ENCODE assay signal across 1 cellular context in the genomic region with DNA sequence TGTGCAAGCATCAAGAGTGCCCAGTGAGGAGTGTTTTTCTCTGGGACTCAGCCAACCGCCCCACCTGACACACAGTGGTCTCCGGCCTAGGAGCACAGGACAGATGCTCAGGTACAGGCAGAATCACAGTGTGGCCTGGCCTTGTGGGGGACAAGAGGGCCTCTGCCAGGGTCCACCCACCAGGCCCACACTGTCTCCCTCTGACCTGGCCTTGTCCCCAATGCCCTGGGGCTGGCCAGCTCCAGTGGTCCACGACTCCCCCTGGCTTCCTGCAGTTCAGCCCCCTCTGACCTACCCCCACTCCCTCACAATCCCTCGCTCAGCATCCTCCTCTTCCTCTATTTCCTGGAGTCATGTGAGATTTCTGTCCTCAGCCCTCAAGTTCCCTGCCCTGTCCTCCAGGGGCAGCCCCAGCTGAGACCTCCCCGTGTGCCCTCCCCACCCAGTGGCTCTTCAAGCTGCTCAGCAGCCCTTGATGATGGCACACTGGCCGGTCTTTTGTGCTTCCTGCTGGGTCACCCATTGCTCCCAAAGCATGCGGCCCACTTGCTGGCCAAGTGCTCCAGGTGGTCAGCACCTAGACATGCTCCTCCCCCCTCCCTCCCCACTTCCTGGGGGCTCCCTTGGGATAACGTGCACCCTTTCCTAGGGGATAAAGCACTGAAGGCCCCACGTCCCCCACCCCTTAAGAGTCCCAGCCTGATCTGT.
A peak's percentile ranks its signal among the peaks of the same experiment; 100 is the strongest.
TF ChIP-seq lines count a peak whose summit lies in the region.

No MANE protein-coding gene starts in this region.

TF ChIP-seq in K562, 482 proteins besides CTCF, POLR2A, EP300 and RAD21 (continued from another document):
- TF ChIP-seq, protein P1, sequence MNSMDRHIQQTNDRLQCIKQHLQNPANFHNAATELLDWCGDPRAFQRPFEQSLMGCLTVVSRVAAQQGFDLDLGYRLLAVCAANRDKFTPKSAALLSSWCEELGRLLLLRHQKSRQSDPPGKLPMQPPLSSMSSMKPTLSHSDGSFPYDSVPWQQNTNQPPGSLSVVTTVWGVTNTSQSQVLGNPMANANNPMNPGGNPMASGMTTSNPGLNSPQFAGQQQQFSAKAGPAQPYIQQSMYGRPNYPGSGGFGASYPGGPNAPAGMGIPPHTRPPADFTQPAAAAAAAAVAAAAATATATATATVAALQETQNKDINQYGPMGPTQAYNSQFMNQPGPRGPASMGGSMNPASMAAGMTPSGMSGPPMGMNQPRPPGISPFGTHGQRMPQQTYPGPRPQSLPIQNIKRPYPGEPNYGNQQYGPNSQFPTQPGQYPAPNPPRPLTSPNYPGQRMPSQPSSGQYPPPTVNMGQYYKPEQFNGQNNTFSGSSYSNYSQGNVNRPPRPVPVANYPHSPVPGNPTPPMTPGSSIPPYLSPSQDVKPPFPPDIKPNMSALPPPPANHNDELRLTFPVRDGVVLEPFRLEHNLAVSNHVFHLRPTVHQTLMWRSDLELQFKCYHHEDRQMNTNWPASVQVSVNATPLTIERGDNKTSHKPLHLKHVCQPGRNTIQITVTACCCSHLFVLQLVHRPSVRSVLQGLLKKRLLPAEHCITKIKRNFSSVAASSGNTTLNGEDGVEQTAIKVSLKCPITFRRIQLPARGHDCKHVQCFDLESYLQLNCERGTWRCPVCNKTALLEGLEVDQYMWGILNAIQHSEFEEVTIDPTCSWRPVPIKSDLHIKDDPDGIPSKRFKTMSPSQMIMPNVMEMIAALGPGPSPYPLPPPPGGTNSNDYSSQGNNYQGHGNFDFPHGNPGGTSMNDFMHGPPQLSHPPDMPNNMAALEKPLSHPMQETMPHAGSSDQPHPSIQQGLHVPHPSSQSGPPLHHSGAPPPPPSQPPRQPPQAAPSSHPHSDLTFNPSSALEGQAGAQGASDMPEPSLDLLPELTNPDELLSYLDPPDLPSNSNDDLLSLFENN (IDR thresholded peaks at IDR 0.05; ENCODE audit: low read depth in 2 of 2, low read length in 2 of 2) = no peak
- no peak for TF ChIP-seq ATF7 (IDR thresholded peaks at IDR 0.05)
- TF ChIP-seq ETV6 (IDR thresholded peaks at IDR 0.05; ENCODE audit: borderline replicate concordance in 1 of 2, low read depth in 2 of 2, low read length in 1 of 2) = no peak
- TF ChIP-seq ETV6 (CRISPR knock-in tag; IDR thresholded peaks at IDR 0.05; ENCODE audit: borderline replicate concordance) = no peak
- no peak for TF ChIP-seq ZNF717 (CRISPR knock-in tag; IDR thresholded peaks at IDR 0.05)
- TF ChIP-seq, protein P2, sequence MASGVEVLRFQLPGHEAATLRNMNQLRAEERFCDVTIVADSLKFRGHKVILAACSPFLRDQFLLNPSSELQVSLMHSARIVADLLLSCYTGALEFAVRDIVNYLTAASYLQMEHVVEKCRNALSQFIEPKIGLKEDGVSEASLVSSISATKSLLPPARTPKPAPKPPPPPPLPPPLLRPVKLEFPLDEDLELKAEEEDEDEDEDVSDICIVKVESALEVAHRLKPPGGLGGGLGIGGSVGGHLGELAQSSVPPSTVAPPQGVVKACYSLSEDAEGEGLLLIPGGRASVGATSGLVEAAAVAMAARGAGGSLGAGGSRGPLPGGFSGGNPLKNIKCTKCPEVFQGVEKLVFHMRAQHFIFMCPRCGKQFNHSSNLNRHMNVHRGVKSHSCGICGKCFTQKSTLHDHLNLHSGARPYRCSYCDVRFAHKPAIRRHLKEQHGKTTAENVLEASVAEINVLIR (CRISPR knock-in tag; IDR thresholded peaks at IDR 0.05) = no peak
- TF ChIP-seq, protein P3, sequence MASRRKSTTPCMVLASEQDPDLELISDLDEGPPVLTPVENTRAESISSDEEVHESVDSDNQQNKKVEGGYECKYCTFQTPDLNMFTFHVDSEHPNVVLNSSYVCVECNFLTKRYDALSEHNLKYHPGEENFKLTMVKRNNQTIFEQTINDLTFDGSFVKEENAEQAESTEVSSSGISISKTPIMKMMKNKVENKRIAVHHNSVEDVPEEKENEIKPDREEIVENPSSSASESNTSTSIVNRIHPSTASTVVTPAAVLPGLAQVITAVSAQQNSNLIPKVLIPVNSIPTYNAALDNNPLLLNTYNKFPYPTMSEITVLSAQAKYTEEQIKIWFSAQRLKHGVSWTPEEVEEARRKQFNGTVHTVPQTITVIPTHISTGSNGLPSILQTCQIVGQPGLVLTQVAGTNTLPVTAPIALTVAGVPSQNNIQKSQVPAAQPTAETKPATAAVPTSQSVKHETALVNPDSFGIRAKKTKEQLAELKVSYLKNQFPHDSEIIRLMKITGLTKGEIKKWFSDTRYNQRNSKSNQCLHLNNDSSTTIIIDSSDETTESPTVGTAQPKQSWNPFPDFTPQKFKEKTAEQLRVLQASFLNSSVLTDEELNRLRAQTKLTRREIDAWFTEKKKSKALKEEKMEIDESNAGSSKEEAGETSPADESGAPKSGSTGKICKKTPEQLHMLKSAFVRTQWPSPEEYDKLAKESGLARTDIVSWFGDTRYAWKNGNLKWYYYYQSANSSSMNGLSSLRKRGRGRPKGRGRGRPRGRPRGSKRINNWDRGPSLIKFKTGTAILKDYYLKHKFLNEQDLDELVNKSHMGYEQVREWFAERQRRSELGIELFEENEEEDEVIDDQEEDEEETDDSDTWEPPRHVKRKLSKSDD (conservative IDR thresholded peaks at IDR 0.05; ENCODE audit: low read length) = no peak
- no peak for TF ChIP-seq RFX5 (IDR thresholded peaks at IDR 0.05; ENCODE audit: low read depth, low read length)
- TF ChIP-seq, protein P4, sequence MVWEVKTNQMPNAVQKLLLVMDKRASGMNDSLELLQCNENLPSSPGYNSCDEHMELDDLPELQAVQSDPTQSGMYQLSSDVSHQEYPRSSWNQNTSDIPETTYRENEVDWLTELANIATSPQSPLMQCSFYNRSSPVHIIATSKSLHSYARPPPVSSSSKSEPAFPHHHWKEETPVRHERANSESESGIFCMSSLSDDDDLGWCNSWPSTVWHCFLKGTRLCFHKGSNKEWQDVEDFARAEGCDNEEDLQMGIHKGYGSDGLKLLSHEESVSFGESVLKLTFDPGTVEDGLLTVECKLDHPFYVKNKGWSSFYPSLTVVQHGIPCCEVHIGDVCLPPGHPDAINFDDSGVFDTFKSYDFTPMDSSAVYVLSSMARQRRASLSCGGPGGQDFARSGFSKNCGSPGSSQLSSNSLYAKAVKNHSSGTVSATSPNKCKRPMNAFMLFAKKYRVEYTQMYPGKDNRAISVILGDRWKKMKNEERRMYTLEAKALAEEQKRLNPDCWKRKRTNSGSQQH (CRISPR knock-in tag; IDR thresholded peaks at IDR 0.05) = no peak
- no peak for TF ChIP-seq CREM (IDR thresholded peaks at IDR 0.05; ENCODE audit: low read depth)
- peak; percentile 9 for TF ChIP-seq WHSC1 (IDR thresholded peaks at IDR 0.05; ENCODE audit: low read length)
- no peak for TF ChIP-seq PHF21A (IDR thresholded peaks at IDR 0.05; ENCODE audit: borderline replicate concordance, low read depth)
- TF ChIP-seq MCM7 (IDR thresholded peaks at IDR 0.05) = no peak
- TF ChIP-seq NRF1 (conservative IDR thresholded peaks at IDR 0.05 in 1 of 2, IDR thresholded peaks at IDR 0.05 in 1 of 2) = no peak
- TF ChIP-seq ZBTB7A (IDR thresholded peaks at IDR 0.05; ENCODE audit: borderline replicate concordance, control insufficient read depth, low read depth, low read length) = no peak
- TF ChIP-seq HNRNPLL (IDR thresholded peaks at IDR 0.05; ENCODE audit: low read depth, low read length, poor library complexity, severe bottlenecking) = no peak
- TF ChIP-seq, protein P5, sequence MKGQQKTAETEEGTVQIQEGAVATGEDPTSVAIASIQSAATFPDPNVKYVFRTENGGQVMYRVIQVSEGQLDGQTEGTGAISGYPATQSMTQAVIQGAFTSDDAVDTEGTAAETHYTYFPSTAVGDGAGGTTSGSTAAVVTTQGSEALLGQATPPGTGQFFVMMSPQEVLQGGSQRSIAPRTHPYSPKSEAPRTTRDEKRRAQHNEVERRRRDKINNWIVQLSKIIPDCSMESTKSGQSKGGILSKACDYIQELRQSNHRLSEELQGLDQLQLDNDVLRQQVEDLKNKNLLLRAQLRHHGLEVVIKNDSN (CRISPR knock-in tag; IDR thresholded peaks at IDR 0.05) = peak; percentile 22; the same call in 1 of the 2 replicates
- TF ChIP-seq STAG1 (CRISPR knock-in tag; IDR thresholded peaks at IDR 0.05; ENCODE audit: borderline replicate concordance) = no peak
- 0 out of 2 replicates have a peak, but pooled peaks have one; percentile 15 for TF ChIP-seq LARP7 (IDR thresholded peaks at IDR 0.05)
- TF ChIP-seq ZNF445 (CRISPR knock-in tag; IDR thresholded peaks at IDR 0.05; ENCODE audit: low read depth) = no peak
- no peak for TF ChIP-seq BACH1 (tag; IDR thresholded peaks at IDR 0.05)
- TF ChIP-seq, protein P6, sequence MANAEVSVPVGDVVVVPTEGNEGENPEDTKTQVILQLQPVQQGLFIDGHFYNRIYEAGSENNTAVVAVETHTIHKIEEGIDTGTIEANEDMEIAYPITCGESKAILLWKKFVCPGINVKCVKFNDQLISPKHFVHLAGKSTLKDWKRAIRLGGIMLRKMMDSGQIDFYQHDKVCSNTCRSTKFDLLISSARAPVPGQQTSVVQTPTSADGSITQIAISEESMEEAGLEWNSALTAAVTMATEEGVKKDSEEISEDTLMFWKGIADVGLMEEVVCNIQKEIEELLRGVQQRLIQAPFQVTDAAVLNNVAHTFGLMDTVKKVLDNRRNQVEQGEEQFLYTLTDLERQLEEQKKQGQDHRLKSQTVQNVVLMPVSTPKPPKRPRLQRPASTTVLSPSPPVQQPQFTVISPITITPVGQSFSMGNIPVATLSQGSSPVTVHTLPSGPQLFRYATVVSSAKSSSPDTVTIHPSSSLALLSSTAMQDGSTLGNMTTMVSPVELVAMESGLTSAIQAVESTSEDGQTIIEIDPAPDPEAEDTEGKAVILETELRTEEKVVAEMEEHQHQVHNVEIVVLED (CRISPR knock-in tag; IDR thresholded peaks at IDR 0.05) = no peak
- no peak for TF ChIP-seq SRSF1 (IDR thresholded peaks at IDR 0.05; ENCODE audit: low read depth, low read length)
- peak; percentile 6 for TF ChIP-seq KAT2B (IDR thresholded peaks at IDR 0.05; ENCODE audit: low read depth, low read length)
- peak; percentile 38; the same call in 1 of the 2 replicates for TF ChIP-seq KLF10 (CRISPR knock-in tag; IDR thresholded peaks at IDR 0.05)
- TF ChIP-seq POLR2B (IDR thresholded peaks at IDR 0.05; ENCODE audit: low read depth, partially characterized antibody) = peak; percentile 58
- TF ChIP-seq IFI16 (CRISPR knock-in tag; IDR thresholded peaks at IDR 0.05) = no peak
- TF ChIP-seq ZC3H8 (IDR thresholded peaks at IDR 0.05) = no peak
- TF ChIP-seq, protein P7, sequence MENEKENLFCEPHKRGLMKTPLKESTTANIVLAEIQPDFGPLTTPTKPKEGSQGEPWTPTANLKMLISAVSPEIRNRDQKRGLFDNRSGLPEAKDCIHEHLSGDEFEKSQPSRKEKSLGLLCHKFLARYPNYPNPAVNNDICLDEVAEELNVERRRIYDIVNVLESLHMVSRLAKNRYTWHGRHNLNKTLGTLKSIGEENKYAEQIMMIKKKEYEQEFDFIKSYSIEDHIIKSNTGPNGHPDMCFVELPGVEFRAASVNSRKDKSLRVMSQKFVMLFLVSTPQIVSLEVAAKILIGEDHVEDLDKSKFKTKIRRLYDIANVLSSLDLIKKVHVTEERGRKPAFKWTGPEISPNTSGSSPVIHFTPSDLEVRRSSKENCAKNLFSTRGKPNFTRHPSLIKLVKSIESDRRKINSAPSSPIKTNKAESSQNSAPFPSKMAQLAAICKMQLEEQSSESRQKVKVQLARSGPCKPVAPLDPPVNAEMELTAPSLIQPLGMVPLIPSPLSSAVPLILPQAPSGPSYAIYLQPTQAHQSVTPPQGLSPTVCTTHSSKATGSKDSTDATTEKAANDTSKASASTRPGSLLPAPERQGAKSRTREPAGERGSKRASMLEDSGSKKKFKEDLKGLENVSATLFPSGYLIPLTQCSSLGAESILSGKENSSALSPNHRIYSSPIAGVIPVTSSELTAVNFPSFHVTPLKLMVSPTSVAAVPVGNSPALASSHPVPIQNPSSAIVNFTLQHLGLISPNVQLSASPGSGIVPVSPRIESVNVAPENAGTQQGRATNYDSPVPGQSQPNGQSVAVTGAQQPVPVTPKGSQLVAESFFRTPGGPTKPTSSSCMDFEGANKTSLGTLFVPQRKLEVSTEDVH (IDR thresholded peaks at IDR 0.05; ENCODE audit: low read depth, partially characterized antibody) = peak; percentile 79
- TF ChIP-seq, protein P8, sequence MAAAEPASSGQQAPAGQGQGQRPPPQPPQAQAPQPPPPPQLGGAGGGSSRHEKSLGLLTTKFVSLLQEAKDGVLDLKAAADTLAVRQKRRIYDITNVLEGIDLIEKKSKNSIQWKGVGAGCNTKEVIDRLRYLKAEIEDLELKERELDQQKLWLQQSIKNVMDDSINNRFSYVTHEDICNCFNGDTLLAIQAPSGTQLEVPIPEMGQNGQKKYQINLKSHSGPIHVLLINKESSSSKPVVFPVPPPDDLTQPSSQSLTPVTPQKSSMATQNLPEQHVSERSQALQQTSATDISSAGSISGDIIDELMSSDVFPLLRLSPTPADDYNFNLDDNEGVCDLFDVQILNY (CRISPR knock-in tag; IDR thresholded peaks at IDR 0.05) = no peak
- no peak for TF ChIP-seq SAFB (IDR thresholded peaks at IDR 0.05; ENCODE audit: borderline replicate concordance, low read depth, low read length)
- no peak for TF ChIP-seq ZNF197 (CRISPR knock-in tag; IDR thresholded peaks at IDR 0.05; ENCODE audit: low read depth)
- TF ChIP-seq GTF2E2 (tag; IDR thresholded peaks at IDR 0.05) = no peak
- TF ChIP-seq, protein P9, sequence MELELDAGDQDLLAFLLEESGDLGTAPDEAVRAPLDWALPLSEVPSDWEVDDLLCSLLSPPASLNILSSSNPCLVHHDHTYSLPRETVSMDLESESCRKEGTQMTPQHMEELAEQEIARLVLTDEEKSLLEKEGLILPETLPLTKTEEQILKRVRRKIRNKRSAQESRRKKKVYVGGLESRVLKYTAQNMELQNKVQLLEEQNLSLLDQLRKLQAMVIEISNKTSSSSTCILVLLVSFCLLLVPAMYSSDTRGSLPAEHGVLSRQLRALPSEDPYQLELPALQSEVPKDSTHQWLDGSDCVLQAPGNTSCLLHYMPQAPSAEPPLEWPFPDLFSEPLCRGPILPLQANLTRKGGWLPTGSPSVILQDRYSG (tag; conservative IDR thresholded peaks at IDR 0.05; ENCODE audit: low read depth) = no peak
- TF ChIP-seq ETS2 (tag; IDR thresholded peaks at IDR 0.05; ENCODE audit: borderline replicate concordance, poor library complexity, severe bottlenecking) = no peak
- no peak for TF ChIP-seq ZNF274 (IDR thresholded peaks at IDR 0.05; ENCODE audit: borderline replicate concordance, low read depth, low read length)
- TF ChIP-seq ZNF561 (CRISPR knock-in tag; conservative IDR thresholded peaks at IDR 0.05) = peak; percentile 20; the same call in 1 of the 2 replicates
- TF ChIP-seq, protein P10, sequence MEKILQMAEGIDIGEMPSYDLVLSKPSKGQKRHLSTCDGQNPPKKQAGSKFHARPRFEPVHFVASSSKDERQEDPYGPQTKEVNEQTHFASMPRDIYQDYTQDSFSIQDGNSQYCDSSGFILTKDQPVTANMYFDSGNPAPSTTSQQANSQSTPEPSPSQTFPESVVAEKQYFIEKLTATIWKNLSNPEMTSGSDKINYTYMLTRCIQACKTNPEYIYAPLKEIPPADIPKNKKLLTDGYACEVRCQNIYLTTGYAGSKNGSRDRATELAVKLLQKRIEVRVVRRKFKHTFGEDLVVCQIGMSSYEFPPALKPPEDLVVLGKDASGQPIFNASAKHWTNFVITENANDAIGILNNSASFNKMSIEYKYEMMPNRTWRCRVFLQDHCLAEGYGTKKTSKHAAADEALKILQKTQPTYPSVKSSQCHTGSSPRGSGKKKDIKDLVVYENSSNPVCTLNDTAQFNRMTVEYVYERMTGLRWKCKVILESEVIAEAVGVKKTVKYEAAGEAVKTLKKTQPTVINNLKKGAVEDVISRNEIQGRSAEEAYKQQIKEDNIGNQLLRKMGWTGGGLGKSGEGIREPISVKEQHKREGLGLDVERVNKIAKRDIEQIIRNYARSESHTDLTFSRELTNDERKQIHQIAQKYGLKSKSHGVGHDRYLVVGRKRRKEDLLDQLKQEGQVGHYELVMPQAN (IDR thresholded peaks at IDR 0.05; ENCODE audit: borderline replicate concordance) = no peak
- TF ChIP-seq ZNF3 (CRISPR knock-in tag; IDR thresholded peaks at IDR 0.05) = no peak
- peak; percentile 80 for TF ChIP-seq SUPT5H (IDR thresholded peaks at IDR 0.05)
